Comparison of ENCODE assay signal across 13 cellular contexts in genomic region chr11:113384551-113384950, GRCh38. TPM values are rescaled to one million over a fixed set of nuclear protein-coding genes. Genes with fewer than 3 reads are reported as not detected.
A peak's percentile ranks its signal among the peaks of the same experiment; 100 is the strongest.
DNase-seq lines count a peak whose midpoint lies in the region; ATAC-seq and TF ChIP-seq lines count a peak whose summit lies in the region.
"Had no signal": no experiment of that assay in that cellular context is flagged by ENCODE, and none has a peak within 500 bp of the region (broad histone marks: within the 10 kb centered on the region; RNA-seq: fewer than 3 reads in every experiment).

No MANE protein-coding gene starts in this region.

- DNase-seq in AG08395 (ENCODE audit: low spot score) (peak; percentile 83), HS-5 (ENCODE audit: low read depth) (peak; percentile 91), SW480 (ENCODE audit: low spot score) (peak; percentile 89), foreskin keratinocyte (peak; percentile 99 to 100), vagina (ENCODE audit: extremely low spot score in 2 of 2) (no peak), GM19240 (ENCODE audit: insufficient read length, low spot score) (no peak)
- DNase-seq: activated T-cell treated with anti-CD3 and anti-CD28 coated beads, Interleukin-2, amount 50 U/mL, for 24 hours; CD4-positive, CD25-positive, alpha-beta regulatory T cell; KG1; naive thymus-derived CD8-positive, alpha-beta T cell; uterus had no signal

- no peak overlapping the region for H3K4me3 ChIP-seq in vagina
- H3K4me3 ChIP-seq: uterus had no signal

- H3K27ac ChIP-seq in foreskin keratinocyte (no peak overlapping the region), vagina (no peak overlapping the region)
- H3K27ac ChIP-seq: uterus had no signal

- TF ChIP-seq CTCF in foreskin keratinocyte (conservative IDR thresholded peaks at IDR 0.05) (no peak), vagina (IDR thresholded peaks at IDR 0.05) (no peak)

- no peak for TF ChIP-seq POLR2A in vagina (IDR thresholded peaks at IDR 0.05)

- intact Hi-C loops in vagina (cut with DNase I): no loop called here

- H3K4me1 ChIP-seq in foreskin keratinocyte (peaks cover 20% of the 10 kb centered on the region), vagina (peaks cover 18% of the 10 kb centered on the region)
- H3K4me1 ChIP-seq: uterus had no signal

- no peaks in the 10 kb centered on the region for H3K9me3 ChIP-seq in vagina
- H3K9me3 ChIP-seq: uterus had no signal

- peak; percentile 96 for ATAC-seq in foreskin keratinocyte
- ATAC-seq in HG03521 (IDR thresholded peaks at IDR 0.05; ENCODE audit: unreplicated experiment): no peak
- no peak for ATAC-seq in GM21447 (IDR thresholded peaks at IDR 0.05; ENCODE audit: unreplicated experiment)
- ATAC-seq: naive thymus-derived CD8-positive, alpha-beta T cell had no signal

- no peaks in the 10 kb centered on the region for H3K36me3 ChIP-seq in vagina
- H3K36me3 ChIP-seq: uterus had no signal

- H3K27me3 ChIP-seq in foreskin keratinocyte (no peaks in the 10 kb centered on the region), vagina (no peaks in the 10 kb centered on the region)

RNA-seq across cellular contexts. Expression of gene ANKK1, which starts 3.0 kb away (rescaled TPM):
- total RNA-seq in foreskin keratinocyte (1.4 and 1.6 TPM in 2 replicates), vagina (1.5 TPM)
- polyA plus RNA-seq in foreskin keratinocyte: 0.96 and 1.3 TPM in 2 replicates
- polyA plus RNA-seq: naive thymus-derived CD8-positive, alpha-beta T cell had no signal

Comparison
In these comparisons a context has a peak if more than half of its experiments do, and no peak if none do; other contexts are left out.
1. DNase-seq: peak in AG08395 (single experiment), HS-5 (single experiment), SW480 (single experiment) and foreskin keratinocyte (2 of 2); none in vagina (0 of 2) and GM19240 (single experiment).